9 cellular contexts compared by ENCODE assay signal in genomic region chr20:219290-220115, GRCh38. TPM values are rescaled to one million over a fixed set of nuclear protein-coding genes. Genes with fewer than 3 reads are reported as not detected.
DNase-seq lines count a peak whose midpoint lies in the region; ATAC-seq and TF ChIP-seq lines count a peak whose summit lies in the region.
"Had no signal": no experiment of that assay in that cellular context is flagged by ENCODE, and none has a peak within 500 bp of the region (broad histone marks: within the 10 kb centered on the region; RNA-seq: fewer than 3 reads in every experiment).

No MANE protein-coding gene starts in this region.

- no peak overlapping the region for H3K27ac ChIP-seq in mammary epithelial cell (ENCODE audit: insufficient read depth, low read depth, low read length)

- peaks cover 7% of the 10 kb centered on the region for H3K27me3 ChIP-seq in mammary epithelial cell (ENCODE audit: insufficient read depth, low read length)

- WGBS in mammary epithelial cell (ENCODE audit: low coverage, missing lambda C conversion rate): 14% methylated on average over 1 of the region's 1 CpG

- no TSS peak for BruUV-seq in mammary epithelial cell (replicated peaks; lab: Mats Ljungman, UMichigan)

- no peak overlapping the region for H3K4me2 ChIP-seq in mammary epithelial cell (ENCODE audit: insufficient read depth, low read depth, low read length)

- peak; percentile 18 for DNase-seq in GM03348 (ENCODE audit: low spot score)
- peak; percentile 15 for DNase-seq in NCI-H1105 (lab: John Stamatoyannopoulos, UW)
- peak; percentile 21 for DNase-seq in mammary epithelial cell
- peak; percentile 14 for DNase-seq in nephron progenitor cell
- DNase-seq in effector memory CD8-positive, alpha-beta T cell: no peak
- no peak for DNase-seq in AG08395 (ENCODE audit: low spot score)
- no peak for DNase-seq in midbrain (lab: John Stamatoyannopoulos, UW)

- no peaks in the 10 kb centered on the region for H3K4me1 ChIP-seq in mammary epithelial cell (ENCODE audit: insufficient read depth, low read length)

- H3K4me1 Mint-ChIP-seq in nephron progenitor cell: no peaks in the 10 kb centered on the region
- no peaks in the 10 kb centered on the region for H3K4me1 Mint-ChIP-seq in effector memory CD8-positive, alpha-beta T cell (ENCODE audit: low read depth in 2 of 2)

- no peak overlapping the region for H3K4me3 Mint-ChIP-seq in nephron progenitor cell
- no peak overlapping the region for H3K4me3 Mint-ChIP-seq in effector memory CD8-positive, alpha-beta T cell

- dilution Hi-C loops in mammary epithelial cell (cut with HindIII; ENCODE audit: low sequenced_read_pairs): no loop called here

- TF ChIP-seq CTCF in mammary epithelial cell (conservative IDR thresholded peaks at IDR 0.05 in 1 of 2, IDR thresholded peaks at IDR 0.05 in 1 of 2; ENCODE audit: extremely low read depth in 1 of 2, insufficient read depth in 1 of 2, low read depth in 1 of 2, low read length in 2 of 2) (peak; percentile 35 to 66), nephron progenitor cell (IDR thresholded peaks at IDR 0.05) (peak; percentile 32)

- H3K9ac ChIP-seq in mammary epithelial cell (ENCODE audit: insufficient read depth, low read length): no peak overlapping the region

- intact Hi-C loops in mammary epithelial cell (cut with micrococcal nuclease): no loop called here

- no peaks in the 10 kb centered on the region for H3K79me2 ChIP-seq in mammary epithelial cell (ENCODE audit: insufficient read depth, low read length)

- CTCF ChIA-PET in mammary epithelial cell (lab: Charles Lee; ENCODE audit: low non-redundant PET): no interaction called here

- no peaks in the 10 kb centered on the region for H4K20me1 ChIP-seq in mammary epithelial cell (ENCODE audit: insufficient read depth, low read length)

- no peak overlapping the region for H2AFZ ChIP-seq in mammary epithelial cell (ENCODE audit: low read depth, low read length)

- no peaks in the 10 kb centered on the region for H3K36me3 ChIP-seq in mammary epithelial cell (ENCODE audit: insufficient read depth, low read length)

- no peak for ATAC-seq in effector memory CD8-positive, alpha-beta T cell (replicated peaks)
- ATAC-seq in HG02885 (IDR thresholded peaks at IDR 0.05; ENCODE audit: poor library complexity, unreplicated experiment): no peak

- no peaks in the 10 kb centered on the region for H3K9me3 Mint-ChIP-seq in nephron progenitor cell
- H3K9me3 Mint-ChIP-seq in effector memory CD8-positive, alpha-beta T cell: no peaks in the 10 kb centered on the region

- H3K36me3 Mint-ChIP-seq in nephron progenitor cell (ENCODE audit: low read depth): no peaks in the 10 kb centered on the region
- H3K36me3 Mint-ChIP-seq in effector memory CD8-positive, alpha-beta T cell (ENCODE audit: insufficient read depth): no peaks in the 10 kb centered on the region

- H3K4me3 ChIP-seq in mammary epithelial cell (replicated peaks in 1 of 3; ENCODE audit: insufficient read depth in 1 of 3, low read depth in 2 of 3, low read length in 3 of 3): no peak overlapping the region

- H3K27me3 Mint-ChIP-seq in nephron progenitor cell (ENCODE audit: low read depth, poor library complexity): peaks cover 33% of the 10 kb centered on the region
- H3K27me3 Mint-ChIP-seq in effector memory CD8-positive, alpha-beta T cell: peaks cover 61 to 73% of the 10 kb centered on the region in 2 donors

- no peak overlapping the region for H3K27ac Mint-ChIP-seq in nephron progenitor cell
- no peak overlapping the region for H3K27ac Mint-ChIP-seq in effector memory CD8-positive, alpha-beta T cell

- in situ Hi-C loops in mammary epithelial cell (cut with MboI; ENCODE audit: low sequenced_read_pairs in 2 of 2): no loop called here

- no peaks in the 10 kb centered on the region for H3K9me3 ChIP-seq in mammary epithelial cell (replicated peaks; ENCODE audit: insufficient read depth, low read length)

RNA-seq across cellular contexts. Expression of gene DEFB129, which starts 7.6 kb away (rescaled TPM):
- total RNA-seq in mammary epithelial cell: not detected
- polyA plus RNA-seq in mammary epithelial cell: not detected
- not detected for polyA minus RNA-seq in mammary epithelial cell
- total RNA-seq: mononuclear cell had no signal

RNA-seq across cellular contexts. Expression of gene DEFB128, which starts 30.0 kb away (rescaled TPM):
- not detected for total RNA-seq in mammary epithelial cell
- polyA plus RNA-seq in mammary epithelial cell: not detected
- not detected for polyA minus RNA-seq in mammary epithelial cell
- total RNA-seq: mononuclear cell had no signal

RNA-seq across cellular contexts. Expression of gene DEFB132, which starts 38.0 kb away (rescaled TPM):
- not detected for total RNA-seq in mammary epithelial cell
- not detected for polyA plus RNA-seq in mammary epithelial cell
- not detected for polyA minus RNA-seq in mammary epithelial cell
- total RNA-seq: mononuclear cell had no signal

Comparison
In these comparisons a context has a peak if more than half of its experiments do, and no peak if none do; other contexts are left out.
1. DNase-seq: peak in GM03348 (single experiment), NCI-H1105 (single experiment), mammary epithelial cell (single experiment) and nephron progenitor cell (single experiment); none in effector memory CD8-positive, alpha-beta T cell (0 of 3), AG08395 (single experiment) and midbrain (single experiment).